Comparison of ENCODE assay signal across 1 cellular context in the genomic region with DNA sequence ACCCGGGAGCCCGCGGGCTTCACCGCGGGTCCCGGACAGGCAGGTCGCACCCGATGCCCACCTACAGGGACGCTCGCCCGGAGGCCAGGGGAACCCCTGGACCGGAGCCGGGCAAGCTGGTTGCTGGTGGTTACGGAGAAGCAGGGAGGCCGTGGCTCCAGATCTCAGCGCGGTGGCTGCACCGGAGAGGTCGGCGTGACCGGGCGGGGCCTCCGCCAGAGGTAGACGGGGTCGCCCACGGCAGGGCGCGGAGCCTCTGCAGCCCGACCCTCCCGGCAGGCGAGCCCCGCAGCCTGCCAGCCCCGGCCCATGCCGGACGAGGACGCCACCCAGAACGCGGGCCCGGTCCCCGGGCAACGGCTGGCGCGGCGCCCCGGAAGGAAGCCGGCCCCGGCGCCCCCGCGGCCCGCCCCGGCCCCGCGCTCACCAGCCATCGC.
TF ChIP-seq lines count a peak whose summit lies in the region.

No MANE protein-coding gene starts in this region.

TF ChIP-seq in HepG2, 621 proteins besides CTCF, POLR2A, EP300 and RAD21 (continued from another document and continues in another):
- TF ChIP-seq PITX1 (CRISPR knock-in tag; IDR thresholded peaks at IDR 0.05) (peak; percentile 12; the same call in 1 of the 2 replicates), CREBL2 (CRISPR knock-in tag; IDR thresholded peaks at IDR 0.05; ENCODE audit: borderline replicate concordance) (no peak), FUBP1 (CRISPR knock-in tag; IDR thresholded peaks at IDR 0.05; ENCODE audit: borderline replicate concordance) (no peak), SMC3 (IDR thresholded peaks at IDR 0.05; ENCODE audit: low read length) (no peak), MAF1 (CRISPR knock-in tag; IDR thresholded peaks at IDR 0.05; ENCODE audit: borderline replicate concordance) (0 out of 2 replicates have a peak, but pooled peaks have one; percentile 14), ZFP37 (CRISPR knock-in tag; IDR thresholded peaks at IDR 0.05; ENCODE audit: borderline replicate concordance) (no peak), GLMP (CRISPR knock-in tag; IDR thresholded peaks at IDR 0.05; ENCODE audit: borderline replicate concordance) (no peak), HNF4A (CRISPR knock-in tag; IDR thresholded peaks at IDR 0.05) (no peak), RFX1 (IDR thresholded peaks at IDR 0.05) (no peak), ZFP1 (CRISPR knock-in tag; IDR thresholded peaks at IDR 0.05) (no peak), ATF6 (CRISPR knock-in tag; conservative IDR thresholded peaks at IDR 0.05) (0 out of 2 replicates have a peak, but pooled peaks have one; percentile 76), ZNF232 (CRISPR knock-in tag; IDR thresholded peaks at IDR 0.05; ENCODE audit: borderline replicate concordance) (no peak), NCOA2 (CRISPR knock-in tag; IDR thresholded peaks at IDR 0.05) (no peak), CBFB (CRISPR knock-in tag; IDR thresholded peaks at IDR 0.05) (no peak), ZNF777 (CRISPR knock-in tag; IDR thresholded peaks at IDR 0.05) (peak; percentile 23; the same call in 1 of the 2 replicates), CENPT (CRISPR knock-in tag; IDR thresholded peaks at IDR 0.05; ENCODE audit: low read depth) (no peak), TFDP1 (CRISPR knock-in tag; IDR thresholded peaks at IDR 0.05; ENCODE audit: borderline replicate concordance) (no peak; the same call in 1 of the 2 replicates), ATF2 (CRISPR knock-in tag; IDR thresholded peaks at IDR 0.05) (no peak), REPIN1 (CRISPR knock-in tag; IDR thresholded peaks at IDR 0.05; ENCODE audit: borderline replicate concordance, low read depth) (no peak), TFDP2 (CRISPR knock-in tag; IDR thresholded peaks at IDR 0.05) (no peak), RFXANK (CRISPR knock-in tag; IDR thresholded peaks at IDR 0.05) (no peak), ZNF333 (CRISPR knock-in tag; IDR thresholded peaks at IDR 0.05; ENCODE audit: borderline replicate concordance) (no peak; the same call in 1 of the 2 replicates), MLXIP (CRISPR knock-in tag; IDR thresholded peaks at IDR 0.05; ENCODE audit: borderline replicate concordance) (0 out of 2 replicates have a peak, but pooled peaks have one; percentile 1), ZNF660 (CRISPR knock-in tag; IDR thresholded peaks at IDR 0.05; ENCODE audit: borderline replicate concordance, low read depth) (no peak), ZNF670 (CRISPR knock-in tag; IDR thresholded peaks at IDR 0.05; ENCODE audit: borderline replicate concordance) (no peak), ZXDC (CRISPR knock-in tag; IDR thresholded peaks at IDR 0.05) (0 out of 2 replicates have a peak, but pooled peaks have one; percentile 17), NPAS2 (CRISPR knock-in tag; IDR thresholded peaks at IDR 0.05; ENCODE audit: borderline replicate concordance) (no peak), ZNF615 (CRISPR knock-in tag; IDR thresholded peaks at IDR 0.05; ENCODE audit: borderline replicate concordance) (no peak), ZNF343 (CRISPR knock-in tag; IDR thresholded peaks at IDR 0.05) (peak; percentile 50; the same call in 1 of the 2 replicates), CCAR2 (optimal IDR thresholded peaks at IDR 0.05; ENCODE audit: low read depth, low read length) (no peak), RXRA (CRISPR knock-in tag; IDR thresholded peaks at IDR 0.05) (no peak)
- TF ChIP-seq, protein P1, sequence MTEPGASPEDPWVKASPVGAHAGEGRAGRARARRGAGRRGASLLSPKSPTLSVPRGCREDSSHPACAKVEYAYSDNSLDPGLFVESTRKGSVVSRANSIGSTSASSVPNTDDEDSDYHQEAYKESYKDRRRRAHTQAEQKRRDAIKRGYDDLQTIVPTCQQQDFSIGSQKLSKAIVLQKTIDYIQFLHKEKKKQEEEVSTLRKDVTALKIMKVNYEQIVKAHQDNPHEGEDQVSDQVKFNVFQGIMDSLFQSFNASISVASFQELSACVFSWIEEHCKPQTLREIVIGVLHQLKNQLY (CRISPR knock-in tag; IDR thresholded peaks at IDR 0.05): no peak; the same call in 1 of the 2 replicates
- TF ChIP-seq, protein P2, sequence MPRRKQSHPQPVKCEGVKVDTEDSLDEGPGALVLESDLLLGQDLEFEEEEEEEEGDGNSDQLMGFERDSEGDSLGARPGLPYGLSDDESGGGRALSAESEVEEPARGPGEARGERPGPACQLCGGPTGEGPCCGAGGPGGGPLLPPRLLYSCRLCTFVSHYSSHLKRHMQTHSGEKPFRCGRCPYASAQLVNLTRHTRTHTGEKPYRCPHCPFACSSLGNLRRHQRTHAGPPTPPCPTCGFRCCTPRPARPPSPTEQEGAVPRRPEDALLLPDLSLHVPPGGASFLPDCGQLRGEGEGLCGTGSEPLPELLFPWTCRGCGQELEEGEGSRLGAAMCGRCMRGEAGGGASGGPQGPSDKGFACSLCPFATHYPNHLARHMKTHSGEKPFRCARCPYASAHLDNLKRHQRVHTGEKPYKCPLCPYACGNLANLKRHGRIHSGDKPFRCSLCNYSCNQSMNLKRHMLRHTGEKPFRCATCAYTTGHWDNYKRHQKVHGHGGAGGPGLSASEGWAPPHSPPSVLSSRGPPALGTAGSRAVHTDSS (CRISPR knock-in tag; conservative IDR thresholded peaks at IDR 0.05): no peak
- TF ChIP-seq, protein P3, sequence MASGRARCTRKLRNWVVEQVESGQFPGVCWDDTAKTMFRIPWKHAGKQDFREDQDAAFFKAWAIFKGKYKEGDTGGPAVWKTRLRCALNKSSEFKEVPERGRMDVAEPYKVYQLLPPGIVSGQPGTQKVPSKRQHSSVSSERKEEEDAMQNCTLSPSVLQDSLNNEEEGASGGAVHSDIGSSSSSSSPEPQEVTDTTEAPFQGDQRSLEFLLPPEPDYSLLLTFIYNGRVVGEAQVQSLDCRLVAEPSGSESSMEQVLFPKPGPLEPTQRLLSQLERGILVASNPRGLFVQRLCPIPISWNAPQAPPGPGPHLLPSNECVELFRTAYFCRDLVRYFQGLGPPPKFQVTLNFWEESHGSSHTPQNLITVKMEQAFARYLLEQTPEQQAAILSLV (CRISPR knock-in tag; IDR thresholded peaks at IDR 0.05; ENCODE audit: borderline replicate concordance): no peak
